Comparison of ENCODE assay signal across 23 cellular contexts in the genomic region with DNA sequence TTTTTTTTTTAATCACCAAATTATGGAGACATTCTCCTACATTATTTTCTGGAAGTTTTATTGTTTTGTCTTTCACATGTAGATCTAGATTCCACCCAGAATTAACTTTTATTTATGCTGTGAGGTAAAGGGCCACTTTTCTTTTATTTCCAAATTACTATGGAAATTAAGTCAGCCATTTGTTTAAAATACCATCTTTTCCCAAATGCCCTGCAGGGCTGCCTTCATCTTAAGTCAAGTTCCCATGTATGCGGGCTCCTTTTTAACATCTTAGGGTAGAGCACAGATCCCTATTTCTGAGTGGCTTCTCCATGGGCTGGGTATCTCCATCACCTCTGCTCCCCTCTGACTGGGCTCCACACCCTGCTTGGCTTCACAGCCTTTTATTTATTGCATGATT.
"Had no signal": no experiment of that assay in that cellular context is flagged by ENCODE, and none has a peak within 500 bp of the region (broad histone marks: within the 10 kb centered on the region; RNA-seq: fewer than 3 reads in every experiment).

No MANE protein-coding gene starts in this region.

- DNase-seq: activated CD4-positive, alpha-beta T cell treated with anti-CD3 and anti-CD28 coated beads for 4 hours; activated CD4-positive, alpha-beta T cell treated with anti-CD3 and anti-CD28 coated beads, Interleukin-2, amount 50 U/mL, for 4 hours; activated CD8-positive, alpha-beta memory T cell treated with anti-CD3 and anti-CD28 coated beads, Interleukin-2, amount 50 U/mL, for 48 hours; activated CD8-positive, alpha-beta T cell treated with anti-CD3 and anti-CD28 coated beads, Interleukin-2, amount 10 ng/mL, durations not matched to agents 7 days and 5 days; activated effector memory CD4-positive, alpha-beta T cell treated with Interleukin-2 at 50 U/mL for 16 hours; activated naive CD4-positive, alpha-beta T cell; activated T-cell treated with anti-CD3 and anti-CD28 coated beads, Interleukin-2, amount 50 U/mL, for 1 hour; central memory CD4-positive, alpha-beta T cell; KG1; MG63; NCI-H1105 treated with DMSO at 0.1 percent for 48 hours; NCI-H146; NCI-H187 treated with DMSO at 0.1 percent for 48 hours; NCI-H2081 treated with DMSO at 0.1 percent for 48 hours; NCI-H446; NCI-H524; Peyer's patch; SHP77 treated with DMSO at 0.1 percent for 48 hours; T-helper 1 cell; WERI-Rb-1 had no signal

- H3K27ac Mint-ChIP-seq: activated CD8-positive, alpha-beta T cell treated with anti-CD3 and anti-CD28 coated beads, Interleukin-2, amount 10 ng/mL, durations not matched to agents 7 days and 5 days; activated naive CD4-positive, alpha-beta T cell treated with anti-CD3 and anti-CD28 coated beads, Interleukin-2, amount 50 U/mL, for 24 hours; activated T-helper 1 cell treated with anti-CD3 and anti-CD28 coated beads, Interleukin-12 subunit alpha, Interleukin-12 subunit beta, Interleukin-2, Interleukin-4 antibody, amounts not matched to agents 30 ng/mL and 10 ng/mL and 1 ng/mL, durations not matched to agents 14 hours and 24 hours and 36 hours had no signal

- H3K27ac ChIP-seq: Peyer's patch, WERI-Rb-1 had no signal

- H3K9me3 ChIP-seq: MG63, Peyer's patch had no signal

- H3K4me1 Mint-ChIP-seq: activated naive CD4-positive, alpha-beta T cell treated with anti-CD3 and anti-CD28 coated beads, Interleukin-2, amount 50 U/mL, for 24 hours had no signal

- H3K27me3 ChIP-seq: MG63, Peyer's patch had no signal

- H3K27me3 Mint-ChIP-seq: activated naive CD4-positive, alpha-beta T cell treated with anti-CD3 and anti-CD28 coated beads, Interleukin-2, amount 50 U/mL, for 24 hours had no signal

- H3K36me3 Mint-ChIP-seq: activated naive CD4-positive, alpha-beta T cell treated with anti-CD3 and anti-CD28 coated beads, Interleukin-2, amount 50 U/mL, for 24 hours had no signal

- H3K9me3 Mint-ChIP-seq: activated naive CD4-positive, alpha-beta T cell treated with anti-CD3 and anti-CD28 coated beads, Interleukin-2, amount 50 U/mL, for 24 hours; activated T-helper 1 cell treated with anti-CD3 and anti-CD28 coated beads, Interleukin-12 subunit alpha, Interleukin-12 subunit beta, Interleukin-2, Interleukin-4 antibody, amounts not matched to agents 30 ng/mL and 10 ng/mL and 1 ng/mL, durations not matched to agents 14 hours and 24 hours and 36 hours had no signal

- H3K4me3 ChIP-seq: MG63, Peyer's patch had no signal

- ATAC-seq: activated CD8-positive, alpha-beta T cell treated with anti-CD3 and anti-CD28 coated beads, Interleukin-2, amount 10 ng/mL, durations not matched to agents 7 days and 5 days had no signal

- FAIRE-seq: bronchial epithelial cell had no signal

- H3K36me3 ChIP-seq: MG63, Peyer's patch, WERI-Rb-1 had no signal

- H3K4me3 Mint-ChIP-seq: activated CD8-positive, alpha-beta T cell treated with anti-CD3 and anti-CD28 coated beads, Interleukin-2, amount 10 ng/mL, durations not matched to agents 7 days and 5 days; activated naive CD4-positive, alpha-beta T cell treated with anti-CD3 and anti-CD28 coated beads, Interleukin-2, amount 50 U/mL, for 24 hours; activated T-helper 1 cell treated with anti-CD3 and anti-CD28 coated beads, Interleukin-12 subunit alpha, Interleukin-12 subunit beta, Interleukin-2, Interleukin-4 antibody, amounts not matched to agents 30 ng/mL and 10 ng/mL and 1 ng/mL, durations not matched to agents 14 hours and 24 hours and 36 hours had no signal

- H3K4me1 ChIP-seq: Peyer's patch had no signal
